In the genomic region with DNA sequence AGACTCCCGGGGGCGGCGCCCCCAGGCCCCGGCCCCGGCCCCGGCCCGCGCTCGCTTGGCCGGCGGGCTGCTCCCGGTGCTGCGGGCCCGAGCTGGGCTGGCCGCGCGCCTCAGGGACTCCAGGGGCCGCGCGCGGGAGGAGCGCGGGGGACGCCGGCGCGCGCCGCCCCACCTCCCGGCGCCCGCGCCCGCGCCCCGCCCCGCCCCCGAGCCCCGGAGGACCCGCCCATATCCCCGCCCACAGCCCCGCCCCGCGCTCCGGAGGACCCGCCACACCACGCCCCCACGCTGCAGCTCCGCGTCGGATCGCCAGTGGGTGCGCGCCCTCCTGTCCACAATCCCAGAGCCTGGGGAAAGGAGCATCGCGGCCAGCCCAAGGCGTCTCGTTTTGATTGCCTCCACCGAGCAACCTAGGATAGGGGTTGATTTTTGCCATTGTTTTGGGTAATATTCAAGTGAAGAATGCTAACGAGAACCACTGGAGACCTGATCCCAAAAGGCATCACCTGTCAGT, we compare ENCODE assay signal across 8 cellular contexts. TPM values are rescaled to one million over a fixed set of nuclear protein-coding genes. Genes with fewer than 3 reads are reported as not detected.
DNase-seq lines count a peak whose midpoint lies in the region; ATAC-seq, FAIRE-seq and TF ChIP-seq lines count a peak whose summit lies in the region.

A gene with protein sequence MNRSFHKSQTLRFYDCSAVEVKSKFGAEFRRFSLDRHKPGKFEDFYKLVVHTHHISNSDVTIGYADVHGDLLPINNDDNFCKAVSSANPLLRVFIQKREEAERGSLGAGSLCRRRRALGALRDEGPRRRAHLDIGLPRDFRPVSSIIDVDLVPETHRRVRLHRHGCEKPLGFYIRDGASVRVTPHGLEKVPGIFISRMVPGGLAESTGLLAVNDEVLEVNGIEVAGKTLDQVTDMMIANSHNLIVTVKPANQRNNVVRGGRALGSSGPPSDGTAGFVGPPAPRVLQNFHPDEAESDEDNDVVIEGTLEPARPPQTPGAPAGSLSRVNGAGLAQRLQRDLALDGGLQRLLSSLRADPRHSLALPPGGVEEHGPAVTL (minus strand): TSS at position 112 of the 514 bp plus-strand sequence. CDS start 166 bp downstream, outside the sequence.

- H3K4me3 Mint-ChIP-seq in activated CD8-positive, alpha-beta T cell treated with anti-CD3 and anti-CD28 coated beads for 36 hours = peak within 1 kb of the TSS; percentile 55
- peak within 1 kb of the TSS; percentile 65 to 76 for H3K4me3 Mint-ChIP-seq in effector memory CD8-positive, alpha-beta T cell
- H3K4me3 Mint-ChIP-seq in memory B cell = peak within 1 kb of the TSS; percentile 72

- no peak for FAIRE-seq in GM18507 (lab: Jason Lieb, UNC)

- no peak within 1 kb of the TSS for H3K27ac Mint-ChIP-seq in activated CD8-positive, alpha-beta T cell treated with anti-CD3 and anti-CD28 coated beads for 36 hours
- H3K27ac Mint-ChIP-seq in effector memory CD8-positive, alpha-beta T cell = no peak within 1 kb of the TSS
- no peak within 1 kb of the TSS for H3K27ac Mint-ChIP-seq in memory B cell

- TF ChIP-seq CTCF in activated CD8-positive, alpha-beta T cell treated with anti-CD3 and anti-CD28 coated beads for 36 hours (IDR thresholded peaks at IDR 0.05) = no peak

- intact Hi-C loops in activated CD8-positive, alpha-beta T cell treated with anti-CD3 and anti-CD28 coated beads for 36 hours (cut with micrococcal nuclease) = no loop called here

- CTCF ChIA-PET in activated CD8-positive, alpha-beta T cell treated with anti-CD3 and anti-CD28 coated beads for 36 hours (lab: Charles Lee) = interaction anchor here (1.0 kb wide), 1 partner anchor 89 kb away, joined by 6 read pairs; no protein-coding TSS in a partner anchor

- H3K36me3 Mint-ChIP-seq in activated CD8-positive, alpha-beta T cell treated with anti-CD3 and anti-CD28 coated beads for 36 hours (ENCODE audit: low read depth) = no peaks in the 10 kb centered on the region
- peaks cover 5% of the 10 kb centered on the region for H3K36me3 Mint-ChIP-seq in effector memory CD8-positive, alpha-beta T cell (ENCODE audit: insufficient read depth)
- no peaks in the 10 kb centered on the region for H3K36me3 Mint-ChIP-seq in memory B cell

- peaks cover 4% of the 10 kb centered on the region for H3K4me1 Mint-ChIP-seq in activated CD8-positive, alpha-beta T cell treated with anti-CD3 and anti-CD28 coated beads for 36 hours (ENCODE audit: low read depth)
- peaks cover 5 to 6% of the 10 kb centered on the region in 2 donors for H3K4me1 Mint-ChIP-seq in effector memory CD8-positive, alpha-beta T cell (ENCODE audit: low read depth in 2 of 2)
- peaks cover 2% of the 10 kb centered on the region for H3K4me1 Mint-ChIP-seq in memory B cell

- POLR2A ChIA-PET in activated CD8-positive, alpha-beta T cell treated with anti-CD3 and anti-CD28 coated beads for 36 hours (lab: Charles Lee) = interaction anchor here (0.6 kb wide), 1 partner anchor 858 kb away, joined by 3 read pairs; no protein-coding TSS in a partner anchor

- ATAC-seq in HG03095 (IDR thresholded peaks at IDR 0.05; ENCODE audit: unreplicated experiment) (peak; percentile 48), memory B cell (ENCODE audit: low read depth) (peak; percentile 73), HG03565 (IDR thresholded peaks at IDR 0.05; ENCODE audit: unreplicated experiment) (no peak)
- peak; percentile 85 for ATAC-seq in activated CD8-positive, alpha-beta T cell treated with anti-CD3 and anti-CD28 coated beads for 36 hours
- ATAC-seq in effector memory CD8-positive, alpha-beta T cell (replicated peaks) = peak; percentile 82

- no peaks in the 10 kb centered on the region for H3K9me3 Mint-ChIP-seq in activated CD8-positive, alpha-beta T cell treated with anti-CD3 and anti-CD28 coated beads for 36 hours
- no peaks in the 10 kb centered on the region for H3K9me3 Mint-ChIP-seq in effector memory CD8-positive, alpha-beta T cell
- no peaks in the 10 kb centered on the region for H3K9me3 Mint-ChIP-seq in memory B cell

- peaks cover 34% of the 10 kb centered on the region for H3K27me3 Mint-ChIP-seq in activated CD8-positive, alpha-beta T cell treated with anti-CD3 and anti-CD28 coated beads for 36 hours
- peaks cover 25 to 31% of the 10 kb centered on the region in 2 donors for H3K27me3 Mint-ChIP-seq in effector memory CD8-positive, alpha-beta T cell
- H3K27me3 Mint-ChIP-seq in memory B cell = peaks cover 14% of the 10 kb centered on the region

- DNase-seq in GM18507 (ENCODE audit: extremely low spot score, insufficient read length, low read depth) = peak; percentile 67
- DNase-seq in NCI-H460 (ENCODE audit: extremely low read depth, low read depth) = peak; percentile 54
- DNase-seq in activated CD8-positive, alpha-beta T cell treated with anti-CD3 and anti-CD28 coated beads for 36 hours = peak; percentile 69
- DNase-seq in effector memory CD8-positive, alpha-beta T cell = peak; percentile 36 to 49 (median 40)
- DNase-seq in memory B cell (ENCODE audit: low spot score in 2 of 2) = no peak
- DNase-seq in stimulated activated CD4-positive, alpha-beta T cell treated with anti-CD3 and anti-CD28 coated beads, TNF-alpha, amount 100 ng/mL, for 4 hours (ENCODE audit: low read depth in 3 of 3) = peak; percentile 20 to 37 (median 36)

RNA-seq across cellular contexts. Expression of the gene that starts here (rescaled TPM):
- total RNA-seq in NCI-H460 (2014; rRNA removed; shearing (Covaris generic)) = 3.1 and 3.5 TPM in 2 replicates
- 2.0 TPM in 2 replicates for polyA plus RNA-seq in NCI-H460 (2014; cell fraction: nucleus; rRNA removed)
- total RNA-seq in activated CD8-positive, alpha-beta T cell treated with anti-CD3 and anti-CD28 coated beads for 36 hours = under 1 TPM; 0.16 to 0.23 TPM

Comparison
In these comparisons a context has a peak if more than half of its experiments do, and no peak if none do; other contexts are left out.
1. Peak in DNase-seq and ATAC-seq in activated CD8-positive, alpha-beta T cell treated with anti-CD3 and anti-CD28 coated beads for 36 hours; RNA of the gene not detected or under 1 TPM.
2. DNase-seq: peak in GM18507 (single experiment), NCI-H460 (single experiment), effector memory CD8-positive, alpha-beta T cell (3 of 3) and stimulated activated CD4-positive, alpha-beta T cell treated with anti-CD3 and anti-CD28 coated beads, TNF-alpha, amount 100 ng/mL, for 4 hours (3 of 3); none in memory B cell (0 of 2).
3. Peak in every context shown above with its lines, with median percentiles within 50 percentile points of each other: H3K4me3 Mint-ChIP-seq.